ENCODE assay signal across 24 cellular contexts in the genomic region with DNA sequence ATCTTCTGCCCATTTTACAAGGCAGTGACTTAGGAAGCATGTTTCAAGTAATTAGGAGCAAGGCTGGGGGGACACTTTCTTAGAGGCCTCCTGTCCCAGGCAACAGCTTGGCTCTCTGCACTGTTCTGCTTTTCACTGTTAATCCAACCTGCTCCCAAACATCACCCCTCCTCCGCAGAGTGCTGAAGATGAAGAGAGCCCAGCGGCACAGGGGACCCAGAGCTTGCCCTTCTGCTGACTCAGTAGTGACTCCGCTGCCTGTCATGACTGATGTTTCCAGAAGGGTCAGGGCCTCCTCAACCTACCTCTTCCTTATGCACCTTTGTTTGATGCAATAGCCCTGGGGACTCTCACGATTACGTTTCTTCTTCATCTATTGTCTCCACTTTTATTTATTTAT. TPM values are rescaled to one million over a fixed set of nuclear protein-coding genes. Genes with fewer than 3 reads are reported as not detected.
DNase-seq lines count a peak whose midpoint lies in the region; ATAC-seq and TF ChIP-seq lines count a peak whose summit lies in the region.
"Had no signal": no experiment of that assay in that cellular context is flagged by ENCODE, and none has a peak within 500 bp of the region (broad histone marks: within the 10 kb centered on the region; RNA-seq: fewer than 3 reads in every experiment).

No MANE protein-coding gene starts in this region.

- no peak overlapping the region for H3K9ac ChIP-seq in PC-3 (ENCODE audit: low read length)

- peaks cover 0 to 54% (median 10%) of the 10 kb centered on the region in 7 donors for H3K27me3 ChIP-seq in heart right ventricle
- peaks cover 10% of the 10 kb centered on the region for H3K27me3 ChIP-seq in PC-3 (ENCODE audit: low read length)
- no peaks in the 10 kb centered on the region for H3K27me3 ChIP-seq in vagina
- H3K27me3 ChIP-seq in gastroesophageal sphincter = peaks cover 38% of the 10 kb centered on the region

- H4K20me1 ChIP-seq in PC-3 (ENCODE audit: low read length) = no peaks in the 10 kb centered on the region

- H3K79me2 ChIP-seq in PC-3 (ENCODE audit: low read length) = no peaks in the 10 kb centered on the region

- H3K9me3 ChIP-seq in heart right ventricle = no peaks in the 10 kb centered on the region
- H3K9me3 ChIP-seq in PC-3 (ENCODE audit: low read length) = no peaks in the 10 kb centered on the region
- no peaks in the 10 kb centered on the region for H3K9me3 ChIP-seq in vagina
- no peaks in the 10 kb centered on the region for H3K9me3 ChIP-seq in gastroesophageal sphincter

- H3K4me1 ChIP-seq in heart right ventricle = peaks cover 0 to 45% (median 17%) of the 10 kb centered on the region in 9 donors
- peaks cover 34% of the 10 kb centered on the region for H3K4me1 ChIP-seq in PC-3 (ENCODE audit: insufficient read depth, low read length)
- H3K4me1 ChIP-seq in vagina = peaks cover 16% of the 10 kb centered on the region
- peaks cover 0 to 24% (median 13%) of the 10 kb centered on the region in 3 donors for H3K4me1 ChIP-seq in gastroesophageal sphincter

- no peaks in the 10 kb centered on the region for H3K9me2 ChIP-seq in PC-3 (replicated peaks; ENCODE audit: low read length)

- no peak for TF ChIP-seq EP300 in gastroesophageal sphincter (IDR thresholded peaks at IDR 0.05)

- H3K27ac ChIP-seq in heart right ventricle (peak overlapping the region in 7 of 10 donors; percentile 9 to 96 (median 94)), PC-3 (ENCODE audit: low read length) (peak overlapping the region; percentile 47), vagina (peak overlapping the region; percentile 45), gastroesophageal sphincter (no peak overlapping the region)

- TF ChIP-seq CTCF in heart right ventricle (IDR thresholded peaks at IDR 0.05) (no peak), PC-3 (conservative IDR thresholded peaks at IDR 0.05; ENCODE audit: low read depth, low read length) (no peak), vagina (IDR thresholded peaks at IDR 0.05) (no peak), gastroesophageal sphincter (IDR thresholded peaks at IDR 0.05) (no peak)

- H3K36me3 ChIP-seq in heart right ventricle = no peaks in the 10 kb centered on the region
- no peaks in the 10 kb centered on the region for H3K36me3 ChIP-seq in PC-3 (ENCODE audit: low read depth, low read length)
- no peaks in the 10 kb centered on the region for H3K36me3 ChIP-seq in vagina
- no peaks in the 10 kb centered on the region for H3K36me3 ChIP-seq in gastroesophageal sphincter

- no peak overlapping the region for H2AFZ ChIP-seq in PC-3 (ENCODE audit: low read length)

- TF ChIP-seq POLR2A in vagina (IDR thresholded peaks at IDR 0.05) = no peak
- TF ChIP-seq POLR2A in gastroesophageal sphincter (IDR thresholded peaks at IDR 0.05) = no peak

- H3F3A ChIP-seq in PC-3 (ENCODE audit: low read length, unreplicated experiment) = no peaks in the 10 kb centered on the region

- ATAC-seq in heart right ventricle (no peak), PC-3 (peak; percentile 32), gastroesophageal sphincter (no peak)
- ATAC-seq: activated naive CD8-positive, alpha-beta T cell treated with anti-CD3 and anti-CD28 coated beads, Interleukin-2, amount 50 U/mL, for 24 hours; stimulated activated naive CD8-positive, alpha-beta T cell treated with anti-CD3 and anti-CD28 coated beads, Interleukin-15, amount 100 ng/mL, for 72 hours had no signal

- 74 to 78% methylated on average over 5 of the region's 5 CpGs for WGBS in heart right ventricle, 2 donors
- 70 to 71% methylated on average over 5 of the region's 5 CpGs for WGBS in gastroesophageal sphincter (ENCODE audit: low coverage in 1 of 2), 2 donors

- DNase-seq in heart right ventricle (no peak), cardiac septum (ENCODE audit: low spot score) (no peak), PC-3 (peak; percentile 73), cerebellar cortex (ENCODE audit: low spot score) (peak; percentile 59), vagina (ENCODE audit: extremely low spot score in 2 of 2) (no peak), NCI-H1417 treated with DMSO at 0.1 percent for 48 hours (lab: John Stamatoyannopoulos, UW) (no peak)
- no peak for DNase-seq in activated T-cell treated with anti-CD3 and anti-CD28 coated beads, Interleukin-2, amount 50 U/mL, for 48 hours
- DNase-seq: activated CD4-positive, alpha-beta T cell treated with anti-CD3 and anti-CD28 coated beads, Interleukin-2, amount 10 ng/mL, durations not matched to agents 24 days and 14 days; activated gamma-delta T cell treated with Interleukin-2 at 50 U/mL for 16 hours; activated naive CD8-positive, alpha-beta T cell treated with anti-CD3 and anti-CD28 coated beads, Interleukin-2, amount 50 U/mL, for 24 hours; activated T-cell treated with anti-CD3 and anti-CD28 coated beads, Interleukin-2, amount 50 U/mL, for 24 hours; CD4-positive, alpha-beta memory T cell; GOT3; NCI-H1105 treated with DMSO at 0.1 percent for 48 hours; NCI-H2081; NCI-H2227 treated with DMSO at 0.1 percent for 48 hours; NCI-H69; nucleus accumbens; Right ventricle myocardium superior; stimulated activated naive CD8-positive, alpha-beta T cell treated with anti-CD3 and anti-CD28 coated beads, Interleukin-15, amount 100 ng/mL, for 72 hours; T-helper 9 cell had no signal

- CTCF ChIA-PET in PC-3 (lab: Charles Lee) = no interaction called here

- H3K4me3 ChIP-seq in heart right ventricle = no peak overlapping the region
- no peak overlapping the region for H3K4me3 ChIP-seq in PC-3 (ENCODE audit: low read length)
- no peak overlapping the region for H3K4me3 ChIP-seq in vagina
- H3K4me3 ChIP-seq in gastroesophageal sphincter = no peak overlapping the region
- H3K4me3 ChIP-seq: skin epidermis had no signal

- 0 out of 2 replicates have a peak overlapping the region, but pooled peaks have one; percentile 13 for H3K4me2 ChIP-seq in PC-3 (ENCODE audit: low read length)

- BruUV-seq in PC-3 (replicated peaks; lab: Mats Ljungman, UMichigan) = no TSS peak

- intact Hi-C loops in heart right ventricle (cut with DNase I) = loop anchor here in 2 of 10 donors (5.0 kb wide), 2 partner anchors 34 to 44 kb away; no protein-coding TSS in a partner anchor
- intact Hi-C loops in cardiac septum (cut with DNase I) = no loop called here
- intact Hi-C loops in PC-3 (cut with micrococcal nuclease) = no loop called here
- intact Hi-C loops in vagina (cut with DNase I) = no loop called here

- POLR2A ChIA-PET in PC-3 (lab: Charles Lee; ENCODE audit: unreplicated experiment) = no interaction called here

RNA-seq across cellular contexts. Expression of gene NDRG4, which starts 38.9 kb away (rescaled TPM):
- total RNA-seq in heart right ventricle (100 to 1,000 TPM; 336 to 821 (median 630) TPM), cardiac septum (607 TPM), PC-3 (2014; rRNA removed) (14.2 and 26.6 TPM in 2 replicates), vagina (128 TPM), gastroesophageal sphincter (1 to 10 TPM; 1.9 to 8.0 (median 7.0) TPM)
- 100 to 1,000 TPM; 286 to 507 TPM for polyA plus RNA-seq in heart right ventricle
- total RNA-seq: MCF 10A had no signal

RNA-seq across cellular contexts. Expression of gene SETD6, which starts 54.3 kb away (rescaled TPM):
- total RNA-seq in heart right ventricle (10 to 100 TPM in 8 of 10 donors, 1 to 10 TPM in 2; 8.9 to 16.0 (median 11.8) TPM), cardiac septum (12.4 TPM), PC-3 (2014; rRNA removed) (22.0 and 22.5 TPM in 2 replicates), vagina (79.1 TPM), gastroesophageal sphincter (10 to 100 TPM; 15.5 to 19.8 (median 17.5) TPM)
- polyA plus RNA-seq in heart right ventricle = 10 to 100 TPM; 11.8 to 18.9 TPM

Comparison
In these comparisons a context has a peak if more than half of its experiments do, and no peak if none do; other contexts are left out.
1. DNase-seq: peak in PC-3 (single experiment) and cerebellar cortex (single experiment); none in heart right ventricle (0 of 2), cardiac septum (single experiment), vagina (0 of 2), NCI-H1417 treated with DMSO at 0.1 percent for 48 hours (single experiment) and activated T-cell treated with anti-CD3 and anti-CD28 coated beads, Interleukin-2, amount 50 U/mL, for 48 hours (0 of 2).
2. H3K27ac ChIP-seq: peak in heart right ventricle (7 of 10), PC-3 (single experiment) and vagina (single experiment); none in gastroesophageal sphincter (0 of 4).